Comparison of ENCODE assay signal across 14 cellular contexts in the genomic region with DNA sequence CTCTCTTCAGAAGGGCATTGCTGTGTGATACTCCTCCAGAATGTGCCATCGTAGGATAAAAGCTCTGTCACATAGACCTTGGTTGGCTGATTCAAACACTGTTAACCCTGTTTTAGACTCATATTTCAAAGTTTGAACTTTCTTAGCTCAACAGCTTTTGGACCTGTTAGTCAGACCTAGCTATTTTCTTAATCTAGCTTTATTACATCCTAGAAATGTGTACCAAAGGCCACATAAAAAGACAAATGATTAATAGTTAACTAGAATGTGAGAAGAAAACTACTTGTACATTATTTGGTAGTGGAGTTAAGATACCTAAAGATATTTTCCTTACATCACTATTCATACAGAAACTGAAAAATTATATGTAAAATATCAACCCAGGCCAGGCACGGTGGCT. TPM values are rescaled to one million over a fixed set of nuclear protein-coding genes. Genes with fewer than 3 reads are reported as not detected.
A peak's percentile ranks its signal among the peaks of the same experiment; 100 is the strongest.
DNase-seq lines count a peak whose midpoint lies in the region; ATAC-seq and TF ChIP-seq lines count a peak whose summit lies in the region.
"Had no signal": no experiment of that assay in that cellular context is flagged by ENCODE, and none has a peak within 500 bp of the region (broad histone marks: within the 10 kb centered on the region; RNA-seq: fewer than 3 reads in every experiment).

No MANE protein-coding gene starts in this region.

- CTCF ChIA-PET in PC-3 (lab: Charles Lee): interaction anchor here (0.6 to 0.7 kb wide), 2 partner anchors 89 to 1181 kb away, joined by 4 to 6 read pairs; a partner anchor contains a TSS

- H2AFZ ChIP-seq in ACC112 (ENCODE audit: low read length, unreplicated experiment): no peak overlapping the region
- no peak overlapping the region for H2AFZ ChIP-seq in PC-3 (ENCODE audit: low read length)
- no peak overlapping the region for H2AFZ ChIP-seq in trophoblast cell (ENCODE audit: insufficient read depth, low read length, poor library complexity)

- H3K36me3 ChIP-seq in ACC112 (ENCODE audit: insufficient read depth, low read length): peaks cover 25% of the 10 kb centered on the region
- no peaks in the 10 kb centered on the region for H3K36me3 ChIP-seq in PC-3 (ENCODE audit: low read depth, low read length)
- peaks cover 11 to 30% of the 10 kb centered on the region in 2 experiments for H3K36me3 ChIP-seq in trophoblast cell (ENCODE audit: control insufficient read depth in 1 of 2, insufficient read depth in 2 of 2, low read length in 2 of 2)
- H3K36me3 ChIP-seq: neutrophil had no signal

- no peak overlapping the region for H2BK5ac ChIP-seq in trophoblast cell (ENCODE audit: low read depth, low read length, poor library complexity)

- H3K23ac ChIP-seq in trophoblast cell (ENCODE audit: low read length): no peak overlapping the region

- DNase-seq in PC-3: peak; percentile 7
- no peak for DNase-seq in fibroblast of villous mesenchyme (ENCODE audit: low read depth)
- no peak for DNase-seq in trophoblast cell
- DNase-seq in inferior parietal cortex (ENCODE audit: extremely low spot score): no peak
- no peak for DNase-seq in NCI-H187 (lab: John Stamatoyannopoulos, UW)
- DNase-seq in 8988T: no peak
- DNase-seq: activated CD4-positive, alpha-beta T cell treated with anti-CD3 and anti-CD28 coated beads for 1 hour; activated T-cell treated with anti-CD3 and anti-CD28 coated beads, Interleukin-2, amount 50 U/mL, for 1 hour; AML-193; effector CD8-positive, alpha-beta T cell; SW 1271 had no signal

- no TSS peak for BruUV-seq in PC-3 (replicated peaks; lab: Mats Ljungman, UMichigan)

- H3K9ac ChIP-seq in PC-3 (ENCODE audit: low read length): no peak overlapping the region
- no peak overlapping the region for H3K9ac ChIP-seq in trophoblast cell (ENCODE audit: low read length)

- peak overlapping the region; percentile 76 for H3K4ac ChIP-seq in trophoblast cell (ENCODE audit: low read depth, low read length)

- peaks cover 17% of the 10 kb centered on the region for H3K79me1 ChIP-seq in trophoblast cell (ENCODE audit: low read length)

- no CpG with 5 or more reads among the region's 2 CpGs for WGBS in trophoblast cell (ENCODE audit: extremely low coverage, insufficient coverage, insufficient read length)

- no peak overlapping the region for H2BK120ac ChIP-seq in trophoblast cell (ENCODE audit: insufficient read depth, low read length, poor library complexity)

- H3K4me3 ChIP-seq in ACC112 (ENCODE audit: low read depth, low read length) (peak overlapping the region; percentile 94), PC-3 (ENCODE audit: low read length) (no peak overlapping the region), fibroblast of villous mesenchyme (ENCODE audit: low read depth, low read length) (peak overlapping the region; percentile 77), trophoblast cell (ENCODE audit: low read depth, low read length) (no peak overlapping the region)

- H4K12ac ChIP-seq in trophoblast cell (ENCODE audit: low read depth, low read length): no peak overlapping the region

- H2AK5ac ChIP-seq in trophoblast cell (ENCODE audit: low read length): no peak overlapping the region

- H4K91ac ChIP-seq in trophoblast cell (ENCODE audit: low read depth, low read length): no peak overlapping the region

- no peaks in the 10 kb centered on the region for H3K9me2 ChIP-seq in PC-3 (replicated peaks; ENCODE audit: low read length)

- H3K79me2 ChIP-seq in ACC112 (ENCODE audit: control insufficient read depth, insufficient read depth, low read length, unreplicated experiment): peaks cover 74% of the 10 kb centered on the region
- peaks cover 12% of the 10 kb centered on the region; the same call in 1 of the 2 replicates for H3K79me2 ChIP-seq in PC-3 (ENCODE audit: low read length)
- H3K79me2 ChIP-seq in trophoblast cell (ENCODE audit: control insufficient read depth, insufficient read depth, low read length, poor library complexity): peaks cover 15% of the 10 kb centered on the region

- intact Hi-C loops in PC-3 (cut with micrococcal nuclease): loop anchor here (10.0 kb wide), 1 partner anchor 181 kb away; a partner anchor contains a TSS

- H3K4me2 ChIP-seq in PC-3 (ENCODE audit: low read length) (no peak overlapping the region), trophoblast cell (ENCODE audit: low read length) (peak overlapping the region; percentile 57)

- no peaks in the 10 kb centered on the region for H3K9me3 ChIP-seq in PC-3 (ENCODE audit: low read length)
- no peaks in the 10 kb centered on the region for H3K9me3 ChIP-seq in trophoblast cell (ENCODE audit: insufficient read depth, low read depth, low read length)
- H3K9me3 ChIP-seq: neutrophil had no signal

- no peaks in the 10 kb centered on the region for H3F3A ChIP-seq in PC-3 (ENCODE audit: low read length, unreplicated experiment)

- no peaks in the 10 kb centered on the region for H4K20me1 ChIP-seq in PC-3 (ENCODE audit: low read length)

- no peak overlapping the region for H4K8ac ChIP-seq in trophoblast cell (ENCODE audit: low read depth, low read length)

- H2BK12ac ChIP-seq in trophoblast cell (ENCODE audit: low read length): no peak overlapping the region

- POLR2A ChIA-PET in PC-3 (lab: Charles Lee; ENCODE audit: unreplicated experiment): no interaction called here

- no peak overlapping the region for H3K14ac ChIP-seq in trophoblast cell (ENCODE audit: low read length)

- H3K27ac ChIP-seq in ACC112 (ENCODE audit: low read depth, low read length) (peak overlapping the region; percentile 4; the same call in 1 of the 2 replicates), PC-3 (ENCODE audit: low read length) (no peak overlapping the region), trophoblast cell (ENCODE audit: low read depth, low read length) (no peak overlapping the region)
- H3K27ac ChIP-seq: neutrophil had no signal

- no peak for TF ChIP-seq CTCF in PC-3 (conservative IDR thresholded peaks at IDR 0.05; ENCODE audit: low read depth, low read length)
- no peak for TF ChIP-seq CTCF in fibroblast of villous mesenchyme (IDR thresholded peaks at IDR 0.05; ENCODE audit: insufficient read depth, low read depth, low read length)

- H3K27me3 ChIP-seq in ACC112 (ENCODE audit: insufficient read depth, low read length) (no peaks in the 10 kb centered on the region), PC-3 (ENCODE audit: low read length) (no peaks in the 10 kb centered on the region), trophoblast cell (ENCODE audit: insufficient read depth, low read length) (no peaks in the 10 kb centered on the region)

- H3K18ac ChIP-seq in trophoblast cell (ENCODE audit: low read length): no peak overlapping the region

- H3K4me1 ChIP-seq in ACC112 (ENCODE audit: control insufficient read depth, insufficient read depth, low read length, unreplicated experiment): peaks cover 27% of the 10 kb centered on the region
- H3K4me1 ChIP-seq in PC-3 (ENCODE audit: insufficient read depth, low read length): peaks cover 14% of the 10 kb centered on the region
- peaks cover 0 to 5% of the 10 kb centered on the region in 2 experiments for H3K4me1 ChIP-seq in trophoblast cell (ENCODE audit: control insufficient read depth in 1 of 2, insufficient read depth in 2 of 2, low read length in 2 of 2)

- no peak for ATAC-seq in PC-3
- no peak for ATAC-seq in GM19452 (IDR thresholded peaks at IDR 0.05; ENCODE audit: unreplicated experiment)

RNA-seq across cellular contexts. Expression of a gene that starts 4.3 kb away (rescaled TPM):
- total RNA-seq in PC-3 (2014; rRNA removed): 14.2 and 16.3 TPM in 2 replicates
- 370 and 720 TPM in 2 replicates for total RNA-seq in fibroblast of villous mesenchyme
- polyA plus RNA-seq in trophoblast cell (2013): 333 and 351 TPM in 2 replicates

RNA-seq across cellular contexts. Expression of a gene that starts 52.6 kb away (rescaled TPM):
- not detected in 2 replicates for total RNA-seq in PC-3 (2014; rRNA removed)
- 1.3 TPM in 2 replicates for total RNA-seq in fibroblast of villous mesenchyme
- 0.50 and 0.51 TPM in 2 replicates for polyA plus RNA-seq in trophoblast cell (2013)

Comparison
In these comparisons a context has a peak if more than half of its experiments do, and no peak if none do; other contexts are left out.
1. H3K4me3 ChIP-seq: peak in ACC112 (single experiment) and fibroblast of villous mesenchyme (single experiment); none in PC-3 (single experiment) and trophoblast cell (single experiment).
2. RNA of a gene that starts 4.3 kb away (total RNA-seq): 370 to 720 TPM in fibroblast of villous mesenchyme; 14.2 to 16.3 TPM in PC-3; every median in the first group is over 10 times any median in the second.